In genomic region chr2:111947219-111947618, GRCh38 we compare ENCODE assay signal across 16 cellular contexts. TPM values are rescaled to one million over a fixed set of nuclear protein-coding genes. Genes with fewer than 3 reads are reported as not detected.
DNase-seq lines count a peak whose midpoint lies in the region; ATAC-seq and TF ChIP-seq lines count a peak whose summit lies in the region.
"Had no signal": no experiment of that assay in that cellular context is flagged by ENCODE, and none has a peak within 500 bp of the region (broad histone marks: within the 10 kb centered on the region; RNA-seq: fewer than 3 reads in every experiment).

No MANE protein-coding gene starts in this region.

- H3K27me3 ChIP-seq in adrenal gland (no peaks in the 10 kb centered on the region), layer of hippocampus (ENCODE audit: control insufficient read depth, insufficient read depth, low read length) (no peaks in the 10 kb centered on the region), skeletal muscle tissue (ENCODE audit: control insufficient read depth in 3 of 3, insufficient read depth in 3 of 3, low read length in 3 of 3) (no peaks in the 10 kb centered on the region)

- intact Hi-C loops in adrenal gland (cut with DNase I) = no loop called here

- peak overlapping the region; percentile 76 for H3K27ac ChIP-seq in C4-2B
- H3K27ac ChIP-seq in adrenal gland = peak overlapping the region; percentile 72 to 93 (median 84)
- peak overlapping the region; percentile 71 for H3K27ac ChIP-seq in layer of hippocampus (ENCODE audit: low read depth, low read length)
- H3K27ac ChIP-seq in skeletal muscle tissue (ENCODE audit: low read depth, low read length) = peak overlapping the region; percentile 54

- no peak for TF ChIP-seq POLR2A in adrenal gland (IDR thresholded peaks at IDR 0.05)

- no peak overlapping the region for H3K4me3 Mint-ChIP-seq in activated T-helper 17 cell treated with anti-CD3 and anti-CD28 coated beads, Interleukin-2, amount 50 U/mL, for 72 hours
- no peak overlapping the region for H3K4me3 Mint-ChIP-seq in activated naive CD8-positive, alpha-beta T cell treated with anti-CD3 and anti-CD28 coated beads, Interleukin-2, amount 50 U/mL, for 24 hours
- H3K4me3 Mint-ChIP-seq: CD4-positive, alpha-beta memory T cell; IgD-negative memory B cell; stimulated activated naive B cell treated with anti-CD40 and anti-IgM and Interleukin-4, amounts not matched to agents 10 μg/mL and 1 μg/mL and 100 μg/mL, for 72 hours had no signal

- H3K36me3 Mint-ChIP-seq in activated T-helper 17 cell treated with anti-CD3 and anti-CD28 coated beads, Interleukin-2, amount 50 U/mL, for 72 hours (ENCODE audit: low read depth) = no peaks in the 10 kb centered on the region
- H3K36me3 Mint-ChIP-seq in activated naive CD8-positive, alpha-beta T cell treated with anti-CD3 and anti-CD28 coated beads, Interleukin-2, amount 50 U/mL, for 24 hours (ENCODE audit: low read depth) = no peaks in the 10 kb centered on the region
- H3K36me3 Mint-ChIP-seq: CD4-positive, alpha-beta memory T cell; IgD-negative memory B cell; stimulated activated naive B cell treated with anti-CD40 and anti-IgM and Interleukin-4, amounts not matched to agents 10 μg/mL and 1 μg/mL and 100 μg/mL, for 72 hours had no signal

- H3K4me3 ChIP-seq in adrenal gland (no peak overlapping the region), skeletal muscle tissue (ENCODE audit: low read length in 3 of 3) (no peak overlapping the region)

- no peak for DNase-seq in adrenal gland
- DNase-seq in NCI-H1105 treated with DMSO at 0.1 percent for 48 hours (lab: John Stamatoyannopoulos, UW) = no peak
- no peak for DNase-seq in stimulated activated CD4-positive, alpha-beta T cell treated with anti-CD3 and anti-CD28 coated beads, Interleukin-4, amount 100 ng/mL, for 4 hours
- no peak for DNase-seq in activated naive CD8-positive, alpha-beta T cell treated with anti-CD3 and anti-CD28 coated beads, Interleukin-2, amount 50 U/mL, for 24 hours
- DNase-seq: activated CD4-positive, alpha-beta T cell treated with anti-CD3 and anti-CD28 coated beads for 1 hour; activated effector memory CD4-positive, alpha-beta T cell treated with anti-CD3 and anti-CD28 coated beads, Interleukin-2, amount 50 U/mL, for 16 hours; CD4-positive, alpha-beta memory T cell; NCI-H1048; OCI-M1; stimulated activated naive B cell treated with anti-CD40 and anti-IgM and Interleukin-4, amounts not matched to agents 10 μg/mL and 1 μg/mL and 100 μg/mL, for 72 hours; T-helper 9 cell had no signal

- no peak overlapping the region for H3K27ac Mint-ChIP-seq in activated T-helper 17 cell treated with anti-CD3 and anti-CD28 coated beads, Interleukin-2, amount 50 U/mL, for 72 hours
- H3K27ac Mint-ChIP-seq in activated naive CD8-positive, alpha-beta T cell treated with anti-CD3 and anti-CD28 coated beads, Interleukin-2, amount 50 U/mL, for 24 hours = no peak overlapping the region
- H3K27ac Mint-ChIP-seq: CD4-positive, alpha-beta memory T cell; IgD-negative memory B cell; stimulated activated naive B cell treated with anti-CD40 and anti-IgM and Interleukin-4, amounts not matched to agents 10 μg/mL and 1 μg/mL and 100 μg/mL, for 72 hours had no signal

- H3K9ac ChIP-seq in skeletal muscle tissue (ENCODE audit: low read depth in 1 of 3, low read length in 3 of 3) = no peak overlapping the region

- WGBS in adrenal gland, 4 donors = 79 to 90% (median 84%) methylated on average over 11 of the region's 11 CpGs

- no peaks in the 10 kb centered on the region for H3K4me1 Mint-ChIP-seq in activated T-helper 17 cell treated with anti-CD3 and anti-CD28 coated beads, Interleukin-2, amount 50 U/mL, for 72 hours
- no peaks in the 10 kb centered on the region for H3K4me1 Mint-ChIP-seq in activated naive CD8-positive, alpha-beta T cell treated with anti-CD3 and anti-CD28 coated beads, Interleukin-2, amount 50 U/mL, for 24 hours
- H3K4me1 Mint-ChIP-seq: CD4-positive, alpha-beta memory T cell; IgD-negative memory B cell; stimulated activated naive B cell treated with anti-CD40 and anti-IgM and Interleukin-4, amounts not matched to agents 10 μg/mL and 1 μg/mL and 100 μg/mL, for 72 hours had no signal

- peaks cover 25 to 47% of the 10 kb centered on the region in 2 donors for H3K4me1 ChIP-seq in adrenal gland (replicated peaks in 1 of 2)
- peaks cover 12 to 18% (median 15%) of the 10 kb centered on the region in 3 donors for H3K4me1 ChIP-seq in skeletal muscle tissue (ENCODE audit: control insufficient read depth in 3 of 3, insufficient read depth in 3 of 3, low read length in 3 of 3)

- peaks cover 4% of the 10 kb centered on the region for H3K27me3 Mint-ChIP-seq in activated T-helper 17 cell treated with anti-CD3 and anti-CD28 coated beads, Interleukin-2, amount 50 U/mL, for 72 hours
- H3K27me3 Mint-ChIP-seq in activated naive CD8-positive, alpha-beta T cell treated with anti-CD3 and anti-CD28 coated beads, Interleukin-2, amount 50 U/mL, for 24 hours = peaks cover 8% of the 10 kb centered on the region

- no peak for ATAC-seq in activated T-helper 17 cell treated with anti-CD3 and anti-CD28 coated beads, Interleukin-2, amount 50 U/mL, for 72 hours (replicated peaks)
- ATAC-seq in activated naive CD8-positive, alpha-beta T cell treated with anti-CD3 and anti-CD28 coated beads, Interleukin-2, amount 50 U/mL, for 24 hours = no peak
- ATAC-seq: stimulated activated naive B cell treated with anti-CD40 and anti-IgM and Interleukin-4, amounts not matched to agents 10 μg/mL and 1 μg/mL and 100 μg/mL, for 72 hours had no signal

- no peaks in the 10 kb centered on the region for H3K9me3 Mint-ChIP-seq in activated T-helper 17 cell treated with anti-CD3 and anti-CD28 coated beads, Interleukin-2, amount 50 U/mL, for 72 hours
- no peaks in the 10 kb centered on the region for H3K9me3 Mint-ChIP-seq in activated naive CD8-positive, alpha-beta T cell treated with anti-CD3 and anti-CD28 coated beads, Interleukin-2, amount 50 U/mL, for 24 hours
- H3K9me3 Mint-ChIP-seq: CD4-positive, alpha-beta memory T cell; IgD-negative memory B cell; stimulated activated naive B cell treated with anti-CD40 and anti-IgM and Interleukin-4, amounts not matched to agents 10 μg/mL and 1 μg/mL and 100 μg/mL, for 72 hours had no signal

- H3K36me3 ChIP-seq in adrenal gland (replicated peaks in 1 of 2) = peaks cover 0 to 27% of the 10 kb centered on the region in 2 donors
- no peaks in the 10 kb centered on the region for H3K36me3 ChIP-seq in skeletal muscle tissue (ENCODE audit: control insufficient read depth in 3 of 3, insufficient read depth in 3 of 3, low read length in 3 of 3)

- H3K9me3 ChIP-seq in adrenal gland (replicated peaks in 1 of 3) (no peaks in the 10 kb centered on the region), skeletal muscle tissue (ENCODE audit: control insufficient read depth in 3 of 3, low read length in 3 of 3) (no peaks in the 10 kb centered on the region)

- TF ChIP-seq CTCF in C4-2B (conservative IDR thresholded peaks at IDR 0.05) = no peak
- no peak for TF ChIP-seq CTCF in adrenal gland (IDR thresholded peaks at IDR 0.05)

RNA-seq across cellular contexts. Expression of gene MERTK, which starts 48.8 kb away (rescaled TPM):
- total RNA-seq in adrenal gland = 100 to 1,000 TPM in 1 of 8 donors, 10 to 100 TPM in 7; 33.3 to 152 (median 81.3) TPM
- 10 to 100 TPM; 23.3 to 95.2 (median 66.5) TPM for polyA plus RNA-seq in adrenal gland
- 4.2 TPM for total RNA-seq in skeletal muscle tissue
- under 1 TPM; 0.43 to 0.87 TPM for total RNA-seq in activated T-helper 17 cell treated with anti-CD3 and anti-CD28 coated beads, Interleukin-2, amount 50 U/mL, for 72 hours
